35 cellular contexts compared by ENCODE assay signal in the genomic region with DNA sequence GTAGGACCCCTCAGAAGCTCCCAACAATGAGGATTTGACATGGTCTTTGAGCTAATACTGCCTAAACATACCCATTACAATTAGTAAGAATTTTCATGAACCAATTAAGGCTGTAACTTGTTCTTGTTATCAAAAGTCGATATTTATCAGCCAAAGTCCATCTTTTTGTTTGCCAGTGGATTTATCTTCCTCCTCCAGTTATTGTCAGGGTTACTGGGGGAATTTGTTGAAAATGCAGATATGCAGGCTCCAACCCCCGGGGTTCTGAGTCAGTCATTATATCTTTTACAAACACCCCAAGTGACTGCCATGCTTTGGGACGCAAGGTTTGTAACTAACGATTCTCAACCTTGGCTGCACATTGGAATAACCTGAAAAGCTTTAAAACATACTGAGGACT.
"Had no signal": no experiment of that assay in that cellular context is flagged by ENCODE, and none has a peak within 500 bp of the region (broad histone marks: within the 10 kb centered on the region; RNA-seq: fewer than 3 reads in every experiment).

No MANE protein-coding gene starts in this region.

- DNase-seq: activated CD4-positive, alpha-beta memory T cell treated with anti-CD3 and anti-CD28 coated beads for 36 hours; activated CD4-positive, alpha-beta T cell treated with anti-CD3 and anti-CD28 coated beads for 36 hours; activated CD4-positive, alpha-beta T cell treated with anti-CD3 and anti-CD28 coated beads, Interleukin-2, amount 10 ng/mL, durations not matched to agents 24 days and 14 days; activated CD4-positive, CD25-positive, alpha-beta regulatory T cell; activated CD4-positive, CD25-positive, alpha-beta regulatory T cell treated with anti-CD3 and anti-CD28 coated beads, Interleukin-2, amount 50 U/mL, for 72 hours; activated CD8-positive, alpha-beta memory T cell treated with anti-CD3 and anti-CD28 coated beads, Interleukin-2, amount 10 ng/mL, durations not matched to agents 7 days and 5 days; activated CD8-positive, alpha-beta memory T cell treated with anti-CD3 and anti-CD28 coated beads, Interleukin-2, amount 50 U/mL, for 4 hours; activated CD8-positive, alpha-beta T cell treated with anti-CD3 and anti-CD28 coated beads, Interleukin-2, amount 10 ng/mL, durations not matched to agents 7 days and 5 days; activated effector memory CD4-positive, alpha-beta T cell treated with anti-CD3 and anti-CD28 coated beads, Interleukin-2, amount 50 U/mL, for 16 hours; activated naive CD4-positive, alpha-beta T cell treated with anti-CD3 and anti-CD28 coated beads for 36 hours; activated naive CD8-positive, alpha-beta T cell treated with anti-CD3 and anti-CD28 coated beads for 36 hours; activated naive CD8-positive, alpha-beta T cell treated with anti-CD3 and anti-CD28 coated beads, Interleukin-2, amount 50 U/mL, for 24 hours; activated T-cell treated with anti-CD3 and anti-CD28 coated beads, Interleukin-2, amount 50 U/mL, for 1 hour; activated T-cell treated with anti-CD3 and anti-CD28 coated beads, Interleukin-2, amount 50 U/mL, for 48 hours; adrenal gland; amygdala; aorta; body of pancreas; caudate nucleus; cortex of kidney; dermis blood vessel endothelial cell; effector CD4-positive, alpha-beta T cell; effector memory CD8-positive, alpha-beta T cell; erythroblast; foreskin melanocyte; T-helper 1 cell; T-helper 17 cell; T1000 had no signal

- H3K27ac Mint-ChIP-seq: activated CD4-positive, alpha-beta memory T cell treated with anti-CD3 and anti-CD28 coated beads for 36 hours; activated CD4-positive, alpha-beta T cell treated with anti-CD3 and anti-CD28 coated beads for 36 hours; activated CD4-positive, alpha-beta T cell treated with anti-CD3 and anti-CD28 coated beads, Interleukin-2, amount 10 ng/mL, durations not matched to agents 24 days and 14 days; activated CD8-positive, alpha-beta memory T cell treated with anti-CD3 and anti-CD28 coated beads, Interleukin-2, amount 10 ng/mL, durations not matched to agents 7 days and 5 days; activated CD8-positive, alpha-beta T cell treated with anti-CD3 and anti-CD28 coated beads, Interleukin-2, amount 10 ng/mL, durations not matched to agents 7 days and 5 days; activated naive CD4-positive, alpha-beta T cell treated with anti-CD3 and anti-CD28 coated beads for 36 hours; activated naive CD4-positive, alpha-beta T cell treated with anti-CD3 and anti-CD28 coated beads, Interleukin-2, amount 50 U/mL, for 24 hours; activated naive CD8-positive, alpha-beta T cell treated with anti-CD3 and anti-CD28 coated beads for 36 hours; activated naive CD8-positive, alpha-beta T cell treated with anti-CD3 and anti-CD28 coated beads, Interleukin-2, amount 50 U/mL, for 24 hours; activated T-helper 1 cell treated with anti-CD3 and anti-CD28 coated beads, Interleukin-12 subunit alpha, Interleukin-12 subunit beta, Interleukin-2, Interleukin-4 antibody, amounts not matched to agents 30 ng/mL and 10 ng/mL and 1 ng/mL, durations not matched to agents 14 hours and 24 hours and 36 hours; activated T-helper 2 cell treated with anti-CD3 and anti-CD28 coated beads, Interferon-gamma antibody, Interleukin-2, Interleukin-4, amounts not matched to agents 10 μg/mL and 5 μg/mL and 100 μg/mL, durations not matched to agents 14 hours and 24 hours and 36 hours; effector memory CD8-positive, alpha-beta T cell; T-helper 17 cell; T-helper 2 cell treated with Interferon-gamma antibody and Interleukin-4, amounts not matched to agents 5 μg/mL and 100 μg/mL, for 36 hours had no signal

- H3K27me3 Mint-ChIP-seq: activated CD4-positive, alpha-beta T cell treated with anti-CD3 and anti-CD28 coated beads, Interleukin-2, amount 10 ng/mL, durations not matched to agents 24 days and 14 days; activated CD8-positive, alpha-beta memory T cell treated with anti-CD3 and anti-CD28 coated beads, Interleukin-2, amount 10 ng/mL, durations not matched to agents 7 days and 5 days; effector memory CD8-positive, alpha-beta T cell; T-helper 17 cell had no signal

- ATAC-seq: activated CD4-positive, alpha-beta T cell treated with anti-CD3 and anti-CD28 coated beads for 36 hours; activated CD8-positive, alpha-beta memory T cell treated with anti-CD3 and anti-CD28 coated beads, Interleukin-2, amount 10 ng/mL, durations not matched to agents 7 days and 5 days; activated CD8-positive, alpha-beta T cell treated with anti-CD3 and anti-CD28 coated beads, Interleukin-2, amount 10 ng/mL, durations not matched to agents 7 days and 5 days; activated naive CD8-positive, alpha-beta T cell treated with anti-CD3 and anti-CD28 coated beads, Interleukin-2, amount 50 U/mL, for 24 hours; body of pancreas; effector memory CD8-positive, alpha-beta T cell; gastroesophageal sphincter; T-helper 17 cell had no signal

- FAIRE-seq: colon had no signal

- H3K36me3 Mint-ChIP-seq: activated CD4-positive, alpha-beta memory T cell treated with anti-CD3 and anti-CD28 coated beads for 36 hours; activated CD8-positive, alpha-beta memory T cell treated with anti-CD3 and anti-CD28 coated beads, Interleukin-2, amount 10 ng/mL, durations not matched to agents 7 days and 5 days; activated naive CD4-positive, alpha-beta T cell treated with anti-CD3 and anti-CD28 coated beads, Interleukin-2, amount 50 U/mL, for 24 hours; activated naive CD8-positive, alpha-beta T cell treated with anti-CD3 and anti-CD28 coated beads for 36 hours had no signal

- H3K4me3 Mint-ChIP-seq: activated CD4-positive, alpha-beta memory T cell treated with anti-CD3 and anti-CD28 coated beads for 36 hours; activated CD4-positive, alpha-beta T cell treated with anti-CD3 and anti-CD28 coated beads for 36 hours; activated CD4-positive, alpha-beta T cell treated with anti-CD3 and anti-CD28 coated beads, Interleukin-2, amount 10 ng/mL, durations not matched to agents 24 days and 14 days; activated CD8-positive, alpha-beta memory T cell treated with anti-CD3 and anti-CD28 coated beads, Interleukin-2, amount 10 ng/mL, durations not matched to agents 7 days and 5 days; activated CD8-positive, alpha-beta T cell treated with anti-CD3 and anti-CD28 coated beads, Interleukin-2, amount 10 ng/mL, durations not matched to agents 7 days and 5 days; activated naive CD4-positive, alpha-beta T cell treated with anti-CD3 and anti-CD28 coated beads for 36 hours; activated naive CD4-positive, alpha-beta T cell treated with anti-CD3 and anti-CD28 coated beads, Interleukin-2, amount 50 U/mL, for 24 hours; activated naive CD8-positive, alpha-beta T cell treated with anti-CD3 and anti-CD28 coated beads for 36 hours; activated naive CD8-positive, alpha-beta T cell treated with anti-CD3 and anti-CD28 coated beads, Interleukin-2, amount 50 U/mL, for 24 hours; activated T-helper 1 cell treated with anti-CD3 and anti-CD28 coated beads, Interleukin-12 subunit alpha, Interleukin-12 subunit beta, Interleukin-2, Interleukin-4 antibody, amounts not matched to agents 30 ng/mL and 10 ng/mL and 1 ng/mL, durations not matched to agents 14 hours and 24 hours and 36 hours; effector memory CD8-positive, alpha-beta T cell; T-helper 17 cell; T-helper 2 cell treated with Interferon-gamma antibody and Interleukin-4, amounts not matched to agents 5 μg/mL and 100 μg/mL, for 36 hours had no signal

- H3K36me3 ChIP-seq: adrenal gland, esophagus muscularis mucosa, gastroesophageal sphincter had no signal

- H3K27ac ChIP-seq: adrenal gland, body of pancreas, esophagus muscularis mucosa, gastroesophageal sphincter had no signal

- H3K9me3 ChIP-seq: adrenal gland, body of pancreas, esophagus muscularis mucosa, gastroesophageal sphincter had no signal

- H3K27me3 ChIP-seq: adrenal gland, body of pancreas, esophagus muscularis mucosa, gastroesophageal sphincter had no signal

- H3K9me3 Mint-ChIP-seq: activated T-helper 1 cell treated with anti-CD3 and anti-CD28 coated beads, Interleukin-12 subunit alpha, Interleukin-12 subunit beta, Interleukin-2, Interleukin-4 antibody, amounts not matched to agents 30 ng/mL and 10 ng/mL and 1 ng/mL, durations not matched to agents 14 hours and 24 hours and 36 hours; activated T-helper 2 cell treated with anti-CD3 and anti-CD28 coated beads, Interferon-gamma antibody, Interleukin-2, Interleukin-4, amounts not matched to agents 10 μg/mL and 5 μg/mL and 100 μg/mL, durations not matched to agents 14 hours and 24 hours and 36 hours had no signal

- H3K4me3 ChIP-seq: adrenal gland, body of pancreas, esophagus muscularis mucosa, gastroesophageal sphincter had no signal

- H3K4me1 Mint-ChIP-seq: activated CD4-positive, alpha-beta T cell treated with anti-CD3 and anti-CD28 coated beads for 36 hours; activated CD4-positive, alpha-beta T cell treated with anti-CD3 and anti-CD28 coated beads, Interleukin-2, amount 10 ng/mL, durations not matched to agents 24 days and 14 days; activated CD8-positive, alpha-beta memory T cell treated with anti-CD3 and anti-CD28 coated beads, Interleukin-2, amount 10 ng/mL, durations not matched to agents 7 days and 5 days; activated naive CD4-positive, alpha-beta T cell treated with anti-CD3 and anti-CD28 coated beads, Interleukin-2, amount 50 U/mL, for 24 hours; activated naive CD8-positive, alpha-beta T cell treated with anti-CD3 and anti-CD28 coated beads for 36 hours; activated naive CD8-positive, alpha-beta T cell treated with anti-CD3 and anti-CD28 coated beads, Interleukin-2, amount 50 U/mL, for 24 hours; T-helper 17 cell had no signal

- H3K4me1 ChIP-seq: adrenal gland, body of pancreas, esophagus muscularis mucosa, gastroesophageal sphincter had no signal
